8 cellular contexts compared by ENCODE assay signal in genomic region chr2:206443735-206444527, GRCh38. TPM values are rescaled to one million over a fixed set of nuclear protein-coding genes. Genes with fewer than 3 reads are reported as not detected.
A peak's percentile ranks its signal among the peaks of the same experiment; 100 is the strongest.
DNase-seq lines count a peak whose midpoint lies in the region; ATAC-seq, FAIRE-seq and TF ChIP-seq lines count a peak whose summit lies in the region.

No MANE protein-coding gene starts in this region.

- intact Hi-C loops in mammary epithelial cell (cut with micrococcal nuclease), result loop anchor here (5.0 kb wide), 1 partner anchor 113 kb away; no protein-coding TSS in a partner anchor

- no peaks in the 10 kb centered on the region for H3K9me1 ChIP-seq in keratinocyte (ENCODE audit: control insufficient read depth, extremely low read depth, insufficient read depth, low read length)

- peak; percentile 32 for DNase-seq in activated CD4-positive, alpha-beta T cell treated with anti-CD3 and anti-CD28 coated beads for 48 hours
- DNase-seq in activated CD4-positive, alpha-beta T cell treated with anti-CD3 and anti-CD28 coated beads for 1 hour, result no peak
- DNase-seq in HFFc6, result no peak
- peak; percentile 27 for DNase-seq in NCI-H748 treated with DMSO at 0.1 percent for 48 hours (lab: John Stamatoyannopoulos, UW)
- DNase-seq in mammary epithelial cell, result peak; percentile 35
- DNase-seq in keratinocyte (ENCODE audit: low read depth, low spot score), result no peak
- peak; percentile 4 for DNase-seq in stimulated activated CD4-positive, alpha-beta T cell treated with anti-CD3 and anti-CD28 coated beads, Interleukin-4, amount 100 ng/mL, for 24 hours

- H3K27me3 ChIP-seq in mammary epithelial cell (ENCODE audit: insufficient read depth, low read length) (peaks cover 32% of the 10 kb centered on the region), keratinocyte (ENCODE audit: control insufficient read depth, extremely low read depth, insufficient read depth, low read length) (peaks cover 50% of the 10 kb centered on the region)

- peaks cover 21% of the 10 kb centered on the region for H3K27me3 Mint-ChIP-seq in HFFc6 (ENCODE audit: insufficient read depth)

- H3K4me1 Mint-ChIP-seq in HFFc6 (ENCODE audit: low read depth), result peaks cover 14% of the 10 kb centered on the region

- H3K4me1 ChIP-seq in mammary epithelial cell (ENCODE audit: insufficient read depth, low read length) (no peaks in the 10 kb centered on the region), keratinocyte (ENCODE audit: control insufficient read depth, extremely low read depth, insufficient read depth, low read length) (peaks cover 3% of the 10 kb centered on the region)

- TF ChIP-seq CTCF in HFFc6 (IDR thresholded peaks at IDR 0.05) (no peak), mammary epithelial cell (conservative IDR thresholded peaks at IDR 0.05 in 1 of 2, IDR thresholded peaks at IDR 0.05 in 1 of 2; ENCODE audit: extremely low read depth in 1 of 2, insufficient read depth in 1 of 2, low read depth in 1 of 2, low read length in 2 of 2) (no peak), keratinocyte (optimal IDR thresholded peaks at IDR 0.05 in 1 of 3, IDR thresholded peaks at IDR 0.05 in 1 of 3, conservative IDR thresholded peaks at IDR 0.05 in 1 of 3; ENCODE audit: extremely low read depth in 1 of 3, insufficient read depth in 2 of 3, low read length in 3 of 3) (no peak)

- H3K27ac ChIP-seq in mammary epithelial cell (ENCODE audit: insufficient read depth, low read depth, low read length), result no peak overlapping the region
- no peak overlapping the region for H3K27ac ChIP-seq in keratinocyte (ENCODE audit: control insufficient read depth, insufficient read depth, low read length)

- peak overlapping the region; percentile 86 for H3K4me3 Mint-ChIP-seq in HFFc6

- H3K4me2 ChIP-seq in mammary epithelial cell (ENCODE audit: insufficient read depth, low read depth, low read length), result peak overlapping the region; percentile 94
- peak overlapping the region; percentile 65 for H3K4me2 ChIP-seq in keratinocyte (ENCODE audit: control insufficient read depth, extremely low read depth, insufficient read depth, low read depth, low read length)

- no peaks in the 10 kb centered on the region for H4K20me1 ChIP-seq in mammary epithelial cell (ENCODE audit: insufficient read depth, low read length)
- H4K20me1 ChIP-seq in keratinocyte (ENCODE audit: control insufficient read depth, extremely low read depth, insufficient read depth, low read length), result no peaks in the 10 kb centered on the region

- H3K79me2 ChIP-seq in mammary epithelial cell (ENCODE audit: insufficient read depth, low read length), result no peaks in the 10 kb centered on the region
- H3K79me2 ChIP-seq in keratinocyte (ENCODE audit: control insufficient read depth, insufficient read depth, low read length), result no peaks in the 10 kb centered on the region

- no TSS peak for BruUV-seq in mammary epithelial cell (replicated peaks; lab: Mats Ljungman, UMichigan)

- H3K27ac Mint-ChIP-seq in HFFc6, result no peak overlapping the region

- H3K9me3 ChIP-seq in mammary epithelial cell (replicated peaks; ENCODE audit: insufficient read depth, low read length), result no peaks in the 10 kb centered on the region
- H3K9me3 ChIP-seq in keratinocyte (ENCODE audit: control insufficient read depth, low read depth, low read length), result no peaks in the 10 kb centered on the region

- H3K36me3 ChIP-seq in mammary epithelial cell (ENCODE audit: insufficient read depth, low read length), result no peaks in the 10 kb centered on the region
- H3K36me3 ChIP-seq in keratinocyte (ENCODE audit: control insufficient read depth in 2 of 2, extremely low read depth in 1 of 2, insufficient read depth in 2 of 2, low read length in 2 of 2), result no peaks in the 10 kb centered on the region

- H3K9me3 Mint-ChIP-seq in HFFc6, result no peaks in the 10 kb centered on the region

- peak overlapping the region; percentile 34 to 51 (median 39) for H3K4me3 ChIP-seq in mammary epithelial cell (replicated peaks in 1 of 3; ENCODE audit: insufficient read depth in 1 of 3, low read depth in 2 of 3, low read length in 3 of 3)
- H3K4me3 ChIP-seq in keratinocyte (ENCODE audit: control insufficient read depth in 2 of 3, extremely low read depth in 1 of 3, insufficient read depth in 2 of 3, low read depth in 1 of 3, low read length in 3 of 3), result peak overlapping the region in 2 of 3 experiments; percentile 2 to 39

- in situ Hi-C loops in mammary epithelial cell (cut with MboI; ENCODE audit: low sequenced_read_pairs in 2 of 2), result no loop called here

- no peak for ATAC-seq in HG02970 (IDR thresholded peaks at IDR 0.05; ENCODE audit: low FRiP score, unreplicated experiment)

- dilution Hi-C loops in mammary epithelial cell (cut with HindIII; ENCODE audit: low sequenced_read_pairs) (no loop called here), keratinocyte (cut with MboI; ENCODE audit: extremely low pct_ligation_motif_present, low sequenced_read_pairs) (no loop called here)

- CTCF ChIA-PET in mammary epithelial cell (lab: Charles Lee; ENCODE audit: low non-redundant PET), result no interaction called here

- FAIRE-seq in keratinocyte (lab: Jason Lieb, UNC), result no peak

- 78% methylated on average over 9 of the region's 77 CpGs for WGBS in mammary epithelial cell (ENCODE audit: low coverage, missing lambda C conversion rate)

- no peak overlapping the region for H3K9ac ChIP-seq in mammary epithelial cell (ENCODE audit: insufficient read depth, low read length)
- no peak overlapping the region for H3K9ac ChIP-seq in keratinocyte (ENCODE audit: control insufficient read depth, extremely low read depth, insufficient read depth, low read length)

- peak overlapping the region; percentile 87 for H2AFZ ChIP-seq in mammary epithelial cell (ENCODE audit: low read depth, low read length)
- no peak overlapping the region for H2AFZ ChIP-seq in keratinocyte (ENCODE audit: control insufficient read depth, low read length)

- H3K36me3 Mint-ChIP-seq in HFFc6 (ENCODE audit: low read depth), result no peaks in the 10 kb centered on the region

RNA-seq across cellular contexts. Expression of gene ADAM23, which starts 0.6 kb away (rescaled TPM):
- total RNA-seq in HFFc6 (2021; fragmentation: NEBNext Ultra II Directional; extraction: Animal tissue kit (Norgen Biotek cat#: 25700)), result 1 to 10 TPM in 4 of 6 experiments, under 1 TPM in 2; 0.47 to 2.6 (median 1.2) TPM
- 10 to 100 TPM; 19.0 to 30.1 TPM for total RNA-seq in mammary epithelial cell
- polyA plus RNA-seq in mammary epithelial cell (2.5 TPM), keratinocyte (1.3 to 3.1 TPM (median 1.8 TPM) in 3 replicates)
- polyA minus RNA-seq in mammary epithelial cell (not detected), keratinocyte (1.2 to 1.9 TPM (median 1.5 TPM) in 3 replicates)
- 0.10 TPM for polyA plus RNA-seq in keratinocyte (2011; ENCODE audit: low read depth)
- polyA plus RNA-seq in keratinocyte (2011; cell fraction: cytosol; rRNA removed), result 1.8 and 3.4 TPM in 2 replicates
- polyA plus RNA-seq in keratinocyte (2011; cell fraction: nucleus; rRNA removed), result 5.4 and 6.6 TPM in 2 replicates
- 0.17 and 2.7 TPM in 2 replicates for polyA plus RNA-seq in keratinocyte (2012; ENCODE audit: low replicate concordance)
- 2.5 TPM for polyA minus RNA-seq in keratinocyte (2011; cell fraction: cytosol; rRNA and poly(A)+ RNA removed)
- 3.2 and 8.9 TPM in 2 replicates for polyA minus RNA-seq in keratinocyte (2011; cell fraction: nucleus; rRNA and poly(A)+ RNA removed)

Comparison
In these comparisons a context has a peak if more than half of its experiments do, and no peak if none do; other contexts are left out.
1. DNase-seq: peak in activated CD4-positive, alpha-beta T cell treated with anti-CD3 and anti-CD28 coated beads for 48 hours (single experiment), NCI-H748 treated with DMSO at 0.1 percent for 48 hours (single experiment), mammary epithelial cell (single experiment) and stimulated activated CD4-positive, alpha-beta T cell treated with anti-CD3 and anti-CD28 coated beads, Interleukin-4, amount 100 ng/mL, for 24 hours (single experiment); none in activated CD4-positive, alpha-beta T cell treated with anti-CD3 and anti-CD28 coated beads for 1 hour (single experiment), HFFc6 (single experiment) and keratinocyte (single experiment).
2. RNA of gene ADAM23, which starts 0.6 kb away (total RNA-seq): 19.0 to 30.1 TPM in mammary epithelial cell; 0.47 to 2.6 TPM in HFFc6; every median in the first group is over 4 times any median in the second.